14 cellular contexts compared by ENCODE assay signal in the genomic region with DNA sequence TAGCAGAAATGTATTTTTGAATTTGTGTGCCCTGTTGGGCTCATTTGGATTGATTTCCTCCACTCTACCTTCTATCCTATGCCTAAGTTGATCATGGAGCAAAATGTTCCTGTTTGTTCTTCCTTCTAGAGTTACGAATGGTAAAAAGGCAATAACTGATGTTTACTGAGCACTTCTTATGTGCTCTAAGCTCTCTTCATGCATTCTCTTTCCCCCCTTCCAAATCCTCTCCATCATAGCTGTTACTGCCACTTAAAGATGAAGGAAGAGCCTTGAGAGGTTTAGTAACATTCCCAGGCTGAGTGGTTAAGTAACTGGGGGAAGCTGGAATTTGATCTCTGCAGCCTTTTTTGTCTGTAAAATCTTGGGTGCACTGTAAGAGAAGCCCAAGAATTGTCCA.
DNase-seq lines count a peak whose midpoint lies in the region; TF ChIP-seq lines count a peak whose summit lies in the region.
"Had no signal": no experiment of that assay in that cellular context is flagged by ENCODE, and none has a peak within 500 bp of the region (broad histone marks: within the 10 kb centered on the region; RNA-seq: fewer than 3 reads in every experiment).

No MANE protein-coding gene starts in this region.

- H3K27ac ChIP-seq in CD8-positive, alpha-beta memory T cell (ENCODE audit: low read depth, low read length) = no peak overlapping the region
- H3K27ac ChIP-seq: SK-N-MC had no signal

- peaks cover 0 to 6% (median 2%) of the 10 kb centered on the region in 3 donors for H3K36me3 Mint-ChIP-seq in CD8-positive, alpha-beta memory T cell
- H3K36me3 Mint-ChIP-seq in immature natural killer cell (no peaks in the 10 kb centered on the region), type B pancreatic cell (peaks cover 4% of the 10 kb centered on the region), Caco-2 (ENCODE audit: insufficient read depth, unreplicated experiment) (no peaks in the 10 kb centered on the region)
- peaks cover 20% of the 10 kb centered on the region for H3K36me3 Mint-ChIP-seq in activated T-helper 1 cell treated with anti-CD3 and anti-CD28 coated beads, Interleukin-12 subunit alpha, Interleukin-12 subunit beta, Interleukin-2, Interleukin-4 antibody, amounts not matched to agents 30 ng/mL and 10 ng/mL and 1 ng/mL, durations not matched to agents 14 hours and 24 hours and 36 hours (ENCODE audit: low read depth)

- no peak for DNase-seq in CD8-positive, alpha-beta memory T cell
- DNase-seq in NCI-H2029 (lab: John Stamatoyannopoulos, UW) (peak; percentile 17), immature natural killer cell (no peak), type B pancreatic cell (ENCODE audit: extremely low spot score, unreplicated experiment) (no peak), Caco-2 (no peak), NAMALWA (ENCODE audit: low spot score) (no peak)
- no peak for DNase-seq in activated T-helper 1 cell treated with anti-CD3 and anti-CD28 coated beads, Interleukin-12 subunit alpha, Interleukin-12 subunit beta, Interleukin-2, Interleukin-4 antibody, amounts not matched to agents 30 ng/mL and 10 ng/mL and 1 ng/mL, durations not matched to agents 14 hours and 24 hours and 36 hours (ENCODE audit: low spot score)
- DNase-seq: AML-193, NCI-H1092 treated with DMSO at 0.1 percent for 48 hours, NCI-H1694, NCI-H2227 treated with DMSO at 0.1 percent for 48 hours, T-cell had no signal

- TF ChIP-seq CTCF in type B pancreatic cell (conservative IDR thresholded peaks at IDR 0.05) = no peak
- no peak for TF ChIP-seq CTCF in Caco-2 (IDR thresholded peaks at IDR 0.05; ENCODE audit: insufficient read depth in 1 of 2, low read depth in 1 of 2, low read length in 1 of 2, severe bottlenecking in 1 of 2, unreplicated experiment in 1 of 2)

- no peaks in the 10 kb centered on the region for H3K9me3 ChIP-seq in CD8-positive, alpha-beta memory T cell (ENCODE audit: low read length)
- no peaks in the 10 kb centered on the region for H3K9me3 ChIP-seq in Caco-2

- H3K4me1 Mint-ChIP-seq in CD8-positive, alpha-beta memory T cell = peaks cover 86 to 94% (median 93%) of the 10 kb centered on the region in 3 donors
- H3K4me1 Mint-ChIP-seq in immature natural killer cell = peaks cover 88 to 95% of the 10 kb centered on the region in 2 donors
- peaks cover 41% of the 10 kb centered on the region for H3K4me1 Mint-ChIP-seq in type B pancreatic cell (ENCODE audit: unreplicated experiment)
- H3K4me1 Mint-ChIP-seq in activated T-helper 1 cell treated with anti-CD3 and anti-CD28 coated beads, Interleukin-12 subunit alpha, Interleukin-12 subunit beta, Interleukin-2, Interleukin-4 antibody, amounts not matched to agents 30 ng/mL and 10 ng/mL and 1 ng/mL, durations not matched to agents 14 hours and 24 hours and 36 hours (ENCODE audit: low read depth) = peaks cover 78% of the 10 kb centered on the region
- no peaks in the 10 kb centered on the region for H3K4me1 Mint-ChIP-seq in Caco-2 (ENCODE audit: low read depth, unreplicated experiment)

- H3K27ac Mint-ChIP-seq in CD8-positive, alpha-beta memory T cell = peak overlapping the region in 7 of 8 donors; percentile 39 to 93 (median 80)
- H3K27ac Mint-ChIP-seq in immature natural killer cell (peak overlapping the region in 5 of 6 donors; percentile 54 to 95 (median 92)), type B pancreatic cell (peak overlapping the region; percentile 9), Caco-2 (ENCODE audit: unreplicated experiment) (no peak overlapping the region)
- no peak overlapping the region for H3K27ac Mint-ChIP-seq in activated T-helper 1 cell treated with anti-CD3 and anti-CD28 coated beads, Interleukin-12 subunit alpha, Interleukin-12 subunit beta, Interleukin-2, Interleukin-4 antibody, amounts not matched to agents 30 ng/mL and 10 ng/mL and 1 ng/mL, durations not matched to agents 14 hours and 24 hours and 36 hours
- H3K27ac Mint-ChIP-seq: T-cell had no signal

- no peak overlapping the region for H3K4me3 Mint-ChIP-seq in CD8-positive, alpha-beta memory T cell
- H3K4me3 Mint-ChIP-seq in immature natural killer cell = no peak overlapping the region
- no peak overlapping the region for H3K4me3 Mint-ChIP-seq in type B pancreatic cell
- no peak overlapping the region for H3K4me3 Mint-ChIP-seq in activated T-helper 1 cell treated with anti-CD3 and anti-CD28 coated beads, Interleukin-12 subunit alpha, Interleukin-12 subunit beta, Interleukin-2, Interleukin-4 antibody, amounts not matched to agents 30 ng/mL and 10 ng/mL and 1 ng/mL, durations not matched to agents 14 hours and 24 hours and 36 hours
- no peak overlapping the region for H3K4me3 Mint-ChIP-seq in Caco-2 (ENCODE audit: unreplicated experiment)
- H3K4me3 Mint-ChIP-seq: T-cell had no signal

- H3K4me3 ChIP-seq in CD8-positive, alpha-beta memory T cell (ENCODE audit: low read length) = no peak overlapping the region
- H3K4me3 ChIP-seq in Caco-2 (ENCODE audit: low read depth, low read length) = no peak overlapping the region
- H3K4me3 ChIP-seq: K562, SK-N-MC had no signal

- intact Hi-C loops in activated T-helper 1 cell treated with anti-CD3 and anti-CD28 coated beads, Interleukin-12 subunit alpha, Interleukin-12 subunit beta, Interleukin-2, Interleukin-4 antibody, amounts not matched to agents 30 ng/mL and 10 ng/mL and 1 ng/mL, durations not matched to agents 14 hours and 24 hours and 36 hours (cut with micrococcal nuclease) = no loop called here
- intact Hi-C loops in Caco-2 (cut with micrococcal nuclease; ENCODE audit: unreplicated experiment) = no loop called here

- H3K27me3 ChIP-seq in CD8-positive, alpha-beta memory T cell (ENCODE audit: insufficient read depth, low read length, poor library complexity, severe bottlenecking) = no peaks in the 10 kb centered on the region
- H3K27me3 ChIP-seq in Caco-2 (replicated peaks; ENCODE audit: control insufficient read depth, insufficient read depth, low read length) = no peaks in the 10 kb centered on the region; the same call in 1 of the 2 replicates

- POLR2A ChIA-PET in CD8-positive, alpha-beta memory T cell (lab: Charles Lee) = no interaction called here
- POLR2A ChIA-PET in Caco-2 (lab: Charles Lee) = no interaction called here

- H3K9me3 Mint-ChIP-seq in CD8-positive, alpha-beta memory T cell = no peaks in the 10 kb centered on the region
- H3K9me3 Mint-ChIP-seq in immature natural killer cell (no peaks in the 10 kb centered on the region), type B pancreatic cell (peaks cover 6% of the 10 kb centered on the region), Caco-2 (ENCODE audit: unreplicated experiment) (no peaks in the 10 kb centered on the region)
- H3K9me3 Mint-ChIP-seq in activated T-helper 1 cell treated with anti-CD3 and anti-CD28 coated beads, Interleukin-12 subunit alpha, Interleukin-12 subunit beta, Interleukin-2, Interleukin-4 antibody, amounts not matched to agents 30 ng/mL and 10 ng/mL and 1 ng/mL, durations not matched to agents 14 hours and 24 hours and 36 hours = no peaks in the 10 kb centered on the region
- H3K9me3 Mint-ChIP-seq: T-cell had no signal

- CTCF ChIA-PET in CD8-positive, alpha-beta memory T cell (lab: Charles Lee) = interaction anchor here (1.3 to 3.8 kb wide), 4 partner anchors 17 to 135 kb away, joined by 3 to 14 read pairs (median 3); no protein-coding TSS in a partner anchor
- CTCF ChIA-PET in Caco-2 (lab: Charles Lee) = interaction anchor here (0.5 to 1.1 kb wide), 2 partner anchors 135 to 617 kb away, joined by 3 read pairs; no protein-coding TSS in a partner anchor

- H3K36me3 ChIP-seq in CD8-positive, alpha-beta memory T cell (ENCODE audit: insufficient read depth, low read length) = no peaks in the 10 kb centered on the region
- no peaks in the 10 kb centered on the region for H3K36me3 ChIP-seq in Caco-2 (ENCODE audit: control insufficient read depth, insufficient read depth, low read length)

- BruUV-seq in Caco-2 (replicated peaks; lab: Mats Ljungman, UMichigan) = no TSS peak

- H3K4me1 ChIP-seq in CD8-positive, alpha-beta memory T cell (ENCODE audit: insufficient read depth, low read length) = peaks cover 27% of the 10 kb centered on the region
- H3K4me1 ChIP-seq in Caco-2 = no peaks in the 10 kb centered on the region

- H3K27me3 Mint-ChIP-seq in CD8-positive, alpha-beta memory T cell = no peaks in the 10 kb centered on the region
- peaks cover 4 to 7% (median 4%) of the 10 kb centered on the region in 3 donors for H3K27me3 Mint-ChIP-seq in immature natural killer cell (ENCODE audit: low read depth in 3 of 3)
- H3K27me3 Mint-ChIP-seq in type B pancreatic cell = no peaks in the 10 kb centered on the region
- no peaks in the 10 kb centered on the region for H3K27me3 Mint-ChIP-seq in activated T-helper 1 cell treated with anti-CD3 and anti-CD28 coated beads, Interleukin-12 subunit alpha, Interleukin-12 subunit beta, Interleukin-2, Interleukin-4 antibody, amounts not matched to agents 30 ng/mL and 10 ng/mL and 1 ng/mL, durations not matched to agents 14 hours and 24 hours and 36 hours (ENCODE audit: insufficient read depth)
- peaks cover 15% of the 10 kb centered on the region for H3K27me3 Mint-ChIP-seq in Caco-2 (ENCODE audit: insufficient read depth, unreplicated experiment)
- H3K27me3 Mint-ChIP-seq: T-cell had no signal

Comparison
In these comparisons a context has a peak if more than half of its experiments do, and no peak if none do; other contexts are left out.
1. H3K27ac Mint-ChIP-seq: peak in CD8-positive, alpha-beta memory T cell (7 of 8), immature natural killer cell (5 of 6) and type B pancreatic cell (single experiment); none in activated T-helper 1 cell treated with anti-CD3 and anti-CD28 coated beads, Interleukin-12 subunit alpha, Interleukin-12 subunit beta, Interleukin-2, Interleukin-4 antibody, amounts not matched to agents 30 ng/mL and 10 ng/mL and 1 ng/mL, durations not matched to agents 14 hours and 24 hours and 36 hours (single experiment) and Caco-2 (single experiment).